Comparison of ENCODE assay signal across 18 cellular contexts in the genomic region with DNA sequence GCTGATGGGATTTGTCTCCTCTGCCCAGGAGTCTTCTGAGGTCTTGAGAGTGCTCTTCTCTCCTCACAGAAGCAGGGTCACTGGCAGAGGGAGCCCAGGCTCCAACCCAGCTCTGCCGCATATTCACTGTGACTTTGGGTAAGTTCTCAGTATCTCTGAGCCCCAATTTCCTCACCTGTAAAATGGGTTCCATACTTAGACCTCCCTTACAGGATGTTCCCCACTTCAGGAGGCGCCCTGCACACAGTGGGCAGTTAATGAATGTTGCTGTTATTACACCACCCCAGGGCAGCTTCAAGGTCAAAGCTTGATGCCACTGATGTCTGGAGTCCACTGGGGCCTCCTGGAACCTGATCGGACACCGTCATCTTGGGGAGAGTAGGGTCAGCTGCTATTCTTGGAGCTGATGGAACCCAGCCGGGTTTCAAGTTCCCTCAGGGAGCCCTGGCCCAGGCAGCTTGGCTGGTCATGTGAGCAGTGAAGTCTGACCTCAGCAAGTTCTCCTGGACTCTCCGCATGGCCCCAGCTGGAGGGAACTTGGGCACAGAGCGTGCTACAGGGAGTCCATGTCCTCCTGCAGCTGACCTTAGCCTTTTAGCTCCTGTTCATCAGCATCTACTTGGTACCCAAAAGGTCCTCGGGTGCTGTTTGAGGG. TPM values are rescaled to one million over a fixed set of nuclear protein-coding genes. Genes with fewer than 3 reads are reported as not detected.
DNase-seq lines count a peak whose midpoint lies in the region; ATAC-seq and FAIRE-seq lines count a peak whose summit lies in the region.
"Had no signal": no experiment of that assay in that cellular context is flagged by ENCODE, and none has a peak within 500 bp of the region (broad histone marks: within the 10 kb centered on the region; RNA-seq: fewer than 3 reads in every experiment).

No MANE protein-coding gene starts in this region.

- no peaks in the 10 kb centered on the region for H3K36me3 Mint-ChIP-seq in activated T-helper 17 cell treated with anti-CD3 and anti-CD28 coated beads, Interleukin-2, amount 50 U/mL, for 72 hours (ENCODE audit: low read depth)

- DNase-seq in left cardiac atrium (peak; percentile 55), mucosa of gallbladder (ENCODE audit: low spot score) (peak; percentile 64), substantia nigra (lab: John Stamatoyannopoulos, UW) (peak in 33 of 49 donors; percentile 3 to 57 (median 20)), NCI-H524 (lab: John Stamatoyannopoulos, UW) (no peak), urothelium cell line (ENCODE audit: low spot score) (no peak)
- DNase-seq: activated CD4-positive, alpha-beta T cell treated with anti-CD3 and anti-CD28 coated beads, Interleukin-2, amount 10 ng/mL, durations not matched to agents 24 days and 14 days; activated naive CD4-positive, alpha-beta T cell treated with anti-CD3 and anti-CD28 coated beads, Interleukin-2, amount 50 U/mL, for 16 hours; DMS153; HCEC 1CT; islet precursor cell; NCI-H1930 had no signal

- no peak for ATAC-seq in activated T-helper 17 cell treated with anti-CD3 and anti-CD28 coated beads, Interleukin-2, amount 50 U/mL, for 72 hours (replicated peaks)
- peak; percentile 87 to 89 for ATAC-seq in left cardiac atrium
- no peak for ATAC-seq in HG03439 (IDR thresholded peaks at IDR 0.05; ENCODE audit: unreplicated experiment)
- no peak for ATAC-seq in GM19395 (IDR thresholded peaks at IDR 0.05; ENCODE audit: unreplicated experiment)

- no peak overlapping the region for H3K27ac ChIP-seq in substantia nigra (ENCODE audit: low read depth, low read length, poor library complexity, severe bottlenecking)
- H3K27ac ChIP-seq: SJSA1 had no signal

- no peaks in the 10 kb centered on the region for H3K4me1 Mint-ChIP-seq in activated T-helper 17 cell treated with anti-CD3 and anti-CD28 coated beads, Interleukin-2, amount 50 U/mL, for 72 hours

- H3K9me3 Mint-ChIP-seq in activated T-helper 17 cell treated with anti-CD3 and anti-CD28 coated beads, Interleukin-2, amount 50 U/mL, for 72 hours: no peaks in the 10 kb centered on the region
- H3K9me3 Mint-ChIP-seq: activated CD4-positive, alpha-beta T cell treated with anti-CD3 and anti-CD28 coated beads, Interleukin-2, amount 10 ng/mL, durations not matched to agents 24 days and 14 days had no signal

- no peak for FAIRE-seq in urothelium cell line (lab: Jason Lieb, UNC)
- FAIRE-seq: TTC549 had no signal

- peak overlapping the region; percentile 17 for H3K27ac Mint-ChIP-seq in activated T-helper 17 cell treated with anti-CD3 and anti-CD28 coated beads, Interleukin-2, amount 50 U/mL, for 72 hours
- H3K27ac Mint-ChIP-seq: activated CD4-positive, alpha-beta T cell treated with anti-CD3 and anti-CD28 coated beads, Interleukin-2, amount 10 ng/mL, durations not matched to agents 24 days and 14 days; progenitor cell of endocrine pancreas had no signal

- no peak overlapping the region for H3K4me3 Mint-ChIP-seq in activated T-helper 17 cell treated with anti-CD3 and anti-CD28 coated beads, Interleukin-2, amount 50 U/mL, for 72 hours
- H3K4me3 Mint-ChIP-seq: activated CD4-positive, alpha-beta T cell treated with anti-CD3 and anti-CD28 coated beads, Interleukin-2, amount 10 ng/mL, durations not matched to agents 24 days and 14 days had no signal

- intact Hi-C loops in left cardiac atrium (cut with DNase I): no loop called here

- no peaks in the 10 kb centered on the region for H3K27me3 Mint-ChIP-seq in activated T-helper 17 cell treated with anti-CD3 and anti-CD28 coated beads, Interleukin-2, amount 50 U/mL, for 72 hours
- H3K27me3 Mint-ChIP-seq: activated CD4-positive, alpha-beta T cell treated with anti-CD3 and anti-CD28 coated beads, Interleukin-2, amount 10 ng/mL, durations not matched to agents 24 days and 14 days; progenitor cell of endocrine pancreas had no signal

RNA-seq across cellular contexts. Expression of a gene that starts 21.8 kb away (rescaled TPM):
- total RNA-seq in activated T-helper 17 cell treated with anti-CD3 and anti-CD28 coated beads, Interleukin-2, amount 50 U/mL, for 72 hours: 10 to 100 TPM; 13.7 to 32.8 TPM
- total RNA-seq in left cardiac atrium (10 to 100 TPM; 15.3 to 24.3 TPM), mucosa of gallbladder (13.7 TPM)

RNA-seq across cellular contexts. Expression of a gene that starts 43.4 kb away (rescaled TPM):
- 1 to 10 TPM; 7.1 to 8.9 TPM for total RNA-seq in activated T-helper 17 cell treated with anti-CD3 and anti-CD28 coated beads, Interleukin-2, amount 50 U/mL, for 72 hours
- total RNA-seq in left cardiac atrium (under 1 TPM in 1 of 2 donors, not detected in 1; 0.15 TPM), mucosa of gallbladder (3.2 TPM)
- total RNA-seq: SJSA1, subcutaneous adipose tissue had no signal

RNA-seq across cellular contexts. Expression of a gene that starts 49.9 kb away (rescaled TPM):
- 10 to 100 TPM; 10.0 to 12.7 TPM for total RNA-seq in activated T-helper 17 cell treated with anti-CD3 and anti-CD28 coated beads, Interleukin-2, amount 50 U/mL, for 72 hours
- 10 to 100 TPM; 47.2 to 50.0 TPM for total RNA-seq in left cardiac atrium
- 38.7 TPM for total RNA-seq in mucosa of gallbladder

Comparison
In these comparisons a context has a peak if more than half of its experiments do, and no peak if none do; other contexts are left out.
1. ATAC-seq: peak in left cardiac atrium (2 of 2); none in activated T-helper 17 cell treated with anti-CD3 and anti-CD28 coated beads, Interleukin-2, amount 50 U/mL, for 72 hours (single experiment), HG03439 (single experiment) and GM19395 (single experiment).
2. DNase-seq: peak in left cardiac atrium (single experiment), mucosa of gallbladder (single experiment) and substantia nigra (33 of 49); none in NCI-H524 (0 of 2) and urothelium cell line (single experiment).